22 cellular contexts compared by ENCODE assay signal in the genomic region with DNA sequence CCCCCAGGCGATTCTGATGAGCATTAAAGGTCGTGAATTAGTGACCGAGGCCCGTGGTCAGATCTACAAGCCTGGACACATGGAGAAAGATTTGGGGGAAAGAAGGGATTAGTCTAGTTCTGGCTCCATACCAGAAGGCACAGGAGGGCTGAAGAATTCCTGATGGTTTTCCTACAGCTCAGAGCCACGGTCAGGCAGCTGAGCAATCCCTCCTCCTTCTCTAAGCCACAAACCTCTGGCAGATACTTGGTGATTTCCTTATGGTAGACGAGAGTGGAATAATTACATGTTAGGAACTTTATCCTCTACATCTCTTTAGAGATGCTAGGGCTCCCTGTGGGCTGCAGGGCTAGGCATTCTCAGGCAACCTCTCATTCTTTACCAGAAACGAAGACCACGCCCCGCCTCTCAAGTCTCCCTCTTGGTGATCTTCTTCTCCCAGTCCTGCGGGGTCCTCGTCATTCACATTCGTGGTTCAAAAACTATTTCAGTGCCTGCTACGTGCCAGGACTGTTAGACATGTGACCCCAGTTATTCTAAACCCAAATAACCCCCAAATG.
"Had no signal": no experiment of that assay in that cellular context is flagged by ENCODE, and none has a peak within 500 bp of the region (broad histone marks: within the 10 kb centered on the region; RNA-seq: fewer than 3 reads in every experiment).

No MANE protein-coding gene starts in this region.

- H3K4me1 Mint-ChIP-seq: naive thymus-derived CD4-positive, alpha-beta T cell; stimulated activated naive B cell treated with anti-CD40 and anti-IgM and Interleukin-4, amounts not matched to agents 10 μg/mL and 1 μg/mL and 100 μg/mL, for 72 hours had no signal

- ATAC-seq: mucosa of descending colon; naive thymus-derived CD4-positive, alpha-beta T cell; natural killer cell treated with Interleukin-12 subunit alpha and Interleukin-12 subunit beta and Interleukin-15 and Interleukin-18, amount 100 ng/mL, for 72 hours; pancreas; right cardiac atrium; sciatic nerve; stimulated activated naive B cell treated with anti-CD40 and anti-IgM and Interleukin-4, amounts not matched to agents 10 μg/mL and 1 μg/mL and 100 μg/mL, for 72 hours; stimulated activated naive CD8-positive, alpha-beta T cell treated with anti-CD3 and anti-CD28 coated beads, Interleukin-15, Interleukin-2, amounts not matched to agents 100 U/mL and 50 U/mL, for 24 hours; upper lobe of right lung had no signal

- H3K4me3 Mint-ChIP-seq: mesothelial cell of epicardium; naive thymus-derived CD4-positive, alpha-beta T cell; natural killer cell treated with Interleukin-12 subunit alpha and Interleukin-12 subunit beta and Interleukin-15 and Interleukin-18, amount 100 ng/mL, for 72 hours; stimulated activated naive B cell treated with anti-CD40 and anti-IgM and Interleukin-4, amounts not matched to agents 10 μg/mL and 1 μg/mL and 100 μg/mL, for 72 hours had no signal

- H3K36me3 Mint-ChIP-seq: mesothelial cell of epicardium; naive thymus-derived CD4-positive, alpha-beta T cell; natural killer cell treated with Interleukin-12 subunit alpha and Interleukin-12 subunit beta and Interleukin-15 and Interleukin-18, amount 100 ng/mL, for 72 hours; stimulated activated naive B cell treated with anti-CD40 and anti-IgM and Interleukin-4, amounts not matched to agents 10 μg/mL and 1 μg/mL and 100 μg/mL, for 72 hours had no signal

- DNase-seq: islet precursor cell; left ventricle myocardium inferior; mesendoderm; mucosa of descending colon; naive thymus-derived CD4-positive, alpha-beta T cell; pancreas; retina; right cardiac atrium; stimulated activated CD4-positive, alpha-beta T cell treated with anti-CD3 and anti-CD28 coated beads, Interleukin-12 subunit alpha, Interleukin-12 subunit beta, amount 100 ng/mL, for 4 hours; stimulated activated CD4-positive, alpha-beta T cell treated with anti-CD3 and anti-CD28 coated beads, Interleukin-15, amount 100 ng/mL, for 24 hours; stimulated activated CD4-positive, alpha-beta T cell treated with anti-CD3 and anti-CD28 coated beads, Interleukin-2, amount 100 ng/mL, for 24 hours; stimulated activated CD4-positive, alpha-beta T cell treated with anti-CD3 and anti-CD28 coated beads, Interleukin-4, amount 100 ng/mL, for 1 hour; stimulated activated naive B cell treated with anti-CD40 and anti-IgM and Interleukin-4, amounts not matched to agents 10 μg/mL and 1 μg/mL and 100 μg/mL, for 72 hours; stimulated activated naive CD8-positive, alpha-beta T cell treated with anti-CD3 and anti-CD28 coated beads, Interleukin-15, Interleukin-2, amounts not matched to agents 100 U/mL and 50 U/mL, for 24 hours; stomach; testis; thyroid gland; transverse colon; upper lobe of right lung had no signal

- H3K27ac Mint-ChIP-seq: mesothelial cell of epicardium; natural killer cell treated with Interleukin-12 subunit alpha and Interleukin-12 subunit beta and Interleukin-15 and Interleukin-18, amount 100 ng/mL, for 72 hours; stimulated activated naive B cell treated with anti-CD40 and anti-IgM and Interleukin-4, amounts not matched to agents 10 μg/mL and 1 μg/mL and 100 μg/mL, for 72 hours had no signal

- H3K9me3 Mint-ChIP-seq: mesothelial cell of epicardium; naive thymus-derived CD4-positive, alpha-beta T cell; natural killer cell treated with Interleukin-12 subunit alpha and Interleukin-12 subunit beta and Interleukin-15 and Interleukin-18, amount 100 ng/mL, for 72 hours; stimulated activated naive B cell treated with anti-CD40 and anti-IgM and Interleukin-4, amounts not matched to agents 10 μg/mL and 1 μg/mL and 100 μg/mL, for 72 hours had no signal
